Comparison of ENCODE assay signal across 19 cellular contexts in genomic region chr2:8849322-8849721, GRCh38. TPM values are rescaled to one million over a fixed set of nuclear protein-coding genes. Genes with fewer than 3 reads are reported as not detected.
DNase-seq lines count a peak whose midpoint lies in the region; ATAC-seq and TF ChIP-seq lines count a peak whose summit lies in the region.
"Had no signal": no experiment of that assay in that cellular context is flagged by ENCODE, and none has a peak within 500 bp of the region (broad histone marks: within the 10 kb centered on the region; RNA-seq: fewer than 3 reads in every experiment).

No MANE protein-coding gene starts in this region.

- H3K9me3 Mint-ChIP-seq in effector memory CD8-positive, alpha-beta T cell: no peaks in the 10 kb centered on the region
- H3K9me3 Mint-ChIP-seq: activated naive CD4-positive, alpha-beta T cell treated with anti-CD3 and anti-CD28 coated beads for 36 hours; brain; naive thymus-derived CD4-positive, alpha-beta T cell; stimulated activated naive CD8-positive, alpha-beta T cell treated with anti-CD3 and anti-CD28 coated beads, Interleukin-15, Interleukin-2, amounts not matched to agents 100 ng/mL and 50 ng/mL, for 24 hours had no signal

- no peak overlapping the region for H4K5ac ChIP-seq in IMR-90 (ENCODE audit: low read depth, low read length)

- no peak for TF ChIP-seq RAD21 in IMR-90 (IDR thresholded peaks at IDR 0.05; ENCODE audit: low read length)

- peaks cover 5% of the 10 kb centered on the region for H3K9me1 ChIP-seq in IMR-90 (ENCODE audit: insufficient read depth, low read length)

- H3K27ac ChIP-seq in IMR-90 (ENCODE audit: insufficient read depth, low read length) (no peak overlapping the region), brain microvascular endothelial cell (no peak overlapping the region)
- H3K27ac ChIP-seq: gastroesophageal sphincter had no signal

- H3K27me3 ChIP-seq in IMR-90 (ENCODE audit: control insufficient read depth, insufficient read depth, low read length) (no peaks in the 10 kb centered on the region), brain microvascular endothelial cell (replicated peaks) (no peaks in the 10 kb centered on the region)
- H3K27me3 ChIP-seq: gastroesophageal sphincter had no signal

- no peak overlapping the region for H3K4me3 Mint-ChIP-seq in effector memory CD8-positive, alpha-beta T cell
- H3K4me3 Mint-ChIP-seq: activated CD4-positive, alpha-beta T cell treated with anti-CD3 and anti-CD28 coated beads for 36 hours; activated naive CD4-positive, alpha-beta T cell treated with anti-CD3 and anti-CD28 coated beads for 36 hours; brain; naive thymus-derived CD4-positive, alpha-beta T cell; stimulated activated naive CD8-positive, alpha-beta T cell treated with anti-CD3 and anti-CD28 coated beads, Interleukin-15, Interleukin-2, amounts not matched to agents 100 ng/mL and 50 ng/mL, for 24 hours had no signal

- no peak for TF ChIP-seq POLR2A in IMR-90 (IDR thresholded peaks at IDR 0.05; ENCODE audit: low read depth, low read length)

- dilution Hi-C loops in IMR-90 (cut with HindIII; ENCODE audit: low sequenced_read_pairs, unreplicated experiment): no loop called here

- H3K27ac Mint-ChIP-seq in effector memory CD8-positive, alpha-beta T cell: no peak overlapping the region
- H3K27ac Mint-ChIP-seq: activated CD4-positive, alpha-beta T cell treated with anti-CD3 and anti-CD28 coated beads for 36 hours; activated naive CD4-positive, alpha-beta T cell treated with anti-CD3 and anti-CD28 coated beads for 36 hours; naive thymus-derived CD4-positive, alpha-beta T cell; progenitor cell of endocrine pancreas; stimulated activated naive CD8-positive, alpha-beta T cell treated with anti-CD3 and anti-CD28 coated beads, Interleukin-15, Interleukin-2, amounts not matched to agents 100 ng/mL and 50 ng/mL, for 24 hours had no signal

- no peak for TF ChIP-seq CTCF in IMR-90 (conservative IDR thresholded peaks at IDR 0.05; ENCODE audit: low read depth, low read length)
- TF ChIP-seq CTCF in brain microvascular endothelial cell (IDR thresholded peaks at IDR 0.05; ENCODE audit: low read depth, low read length, missing control alignments): no peak

- in situ Hi-C loops in IMR-90 (cut with MboI; ENCODE audit: low sequenced_read_pairs): no loop called here
- in situ Hi-C loops in brain microvascular endothelial cell (cut with HindIII; ENCODE audit: low pct_ligation_motif_present, low sequenced_read_pairs): no loop called here

- H2BK20ac ChIP-seq in IMR-90 (ENCODE audit: low read depth, low read length): no peak overlapping the region

- intact Hi-C loops in IMR-90 (cut with micrococcal nuclease): no loop called here

- no peak overlapping the region for H3K4me2 ChIP-seq in IMR-90 (ENCODE audit: low read depth, low read length)

- no peak overlapping the region; the same call in 1 of the 2 replicates for H3K4ac ChIP-seq in IMR-90 (ENCODE audit: low read depth, low read length)

- no peaks in the 10 kb centered on the region for H3K36me3 Mint-ChIP-seq in effector memory CD8-positive, alpha-beta T cell (ENCODE audit: insufficient read depth)
- H3K36me3 Mint-ChIP-seq: brain had no signal

- H4K91ac ChIP-seq in IMR-90 (ENCODE audit: insufficient read depth, low read depth, low read length): no peak overlapping the region

- peak overlapping the region; percentile 67 for H2AFZ ChIP-seq in IMR-90 (replicated peaks; ENCODE audit: low read length, poor library complexity)

- no peak overlapping the region for H2AK9ac ChIP-seq in IMR-90 (replicated peaks; ENCODE audit: low read depth, low read length, poor library complexity)

- DNase-seq in AG08395 (ENCODE audit: low spot score) (peak; percentile 89), IMR-90 (peak; percentile 81), brain microvascular endothelial cell (peak; percentile 23), hepatic stellate cell (ENCODE audit: low spot score) (peak; percentile 35), HuH-7 (ENCODE audit: low spot score) (no peak), COLO829 (ENCODE audit: low spot score) (no peak)
- DNase-seq in effector memory CD8-positive, alpha-beta T cell: no peak
- DNase-seq: activated CD4-positive, alpha-beta T cell treated with anti-CD3 and anti-CD28 coated beads for 36 hours; activated naive CD4-positive, alpha-beta T cell treated with anti-CD3 and anti-CD28 coated beads for 36 hours; naive thymus-derived CD4-positive, alpha-beta T cell; NCI-H2081 treated with DMSO at 0.1 percent for 48 hours; NCI-H524 treated with DMSO at 0.1 percent for 48 hours; T1000 had no signal

- POLR2A ChIA-PET in IMR-90 (lab: Charles Lee; ENCODE audit: unreplicated experiment): no interaction called here

- H3K27me3 Mint-ChIP-seq in effector memory CD8-positive, alpha-beta T cell: peaks cover 45 to 63% of the 10 kb centered on the region in 2 donors
- H3K27me3 Mint-ChIP-seq: brain, progenitor cell of endocrine pancreas had no signal

- no peak overlapping the region for H3K4me3 ChIP-seq in IMR-90 (ENCODE audit: insufficient read depth, low read depth, low read length)
- no peak overlapping the region for H3K4me3 ChIP-seq in brain microvascular endothelial cell (ENCODE audit: low read depth, low read length)
- H3K4me3 ChIP-seq: gastroesophageal sphincter, lung had no signal

- no peaks in the 10 kb centered on the region for H3K79me1 ChIP-seq in IMR-90 (ENCODE audit: low read depth in 1 of 2, low read length in 2 of 2)

- CTCF ChIA-PET in IMR-90 (lab: Yijun Ruan, JAX): no interaction called here

- no peak overlapping the region for H2BK15ac ChIP-seq in IMR-90 (ENCODE audit: low read depth, low read length)

- H3K36me3 ChIP-seq in IMR-90 (ENCODE audit: control insufficient read depth, insufficient read depth, low read length) (no peaks in the 10 kb centered on the region), brain microvascular endothelial cell (replicated peaks) (no peaks in the 10 kb centered on the region)
- H3K36me3 ChIP-seq: gastroesophageal sphincter had no signal

- H3K14ac ChIP-seq in IMR-90 (replicated peaks; ENCODE audit: low read depth, low read length): peak overlapping the region; percentile 25; the same call in 1 of the 2 replicates

- H3K23ac ChIP-seq in IMR-90 (ENCODE audit: low read depth, low read length): no peak overlapping the region

- ATAC-seq in IMR-90 (ENCODE audit: low read depth) (peak; percentile 77), GM18517 (IDR thresholded peaks at IDR 0.05; ENCODE audit: unreplicated experiment) (no peak)
- ATAC-seq in effector memory CD8-positive, alpha-beta T cell (replicated peaks): no peak
- ATAC-seq: activated CD4-positive, alpha-beta T cell treated with anti-CD3 and anti-CD28 coated beads for 36 hours; gastroesophageal sphincter; naive thymus-derived CD4-positive, alpha-beta T cell had no signal

- H3K18ac ChIP-seq in IMR-90 (ENCODE audit: low read depth, low read length): peak overlapping the region; percentile 16; the same call in 1 of the 2 replicates

- H4K8ac ChIP-seq in IMR-90 (ENCODE audit: low read depth in 2 of 2, low read length in 2 of 2): peak overlapping the region in 1 of 2 experiments; percentile 36; a peak in 1 of 4 replicates

- WGBS in IMR-90 (ENCODE audit: extremely low coverage in 2 of 2, insufficient read length in 1 of 2), 2 experiments: 20% methylated on average over 1 of the region's 4 CpGs; no CpG with 5 or more reads in 1 of the 2 experiments

- no peak overlapping the region for H3K9ac ChIP-seq in IMR-90 (ENCODE audit: low read depth, low read length)

- H2BK5ac ChIP-seq in IMR-90 (ENCODE audit: low read depth, low read length, poor library complexity, severe bottlenecking): no peak overlapping the region

- no peak overlapping the region for H3K56ac ChIP-seq in IMR-90 (ENCODE audit: extremely low read depth, insufficient read depth, low read length)

- H2AK5ac ChIP-seq in IMR-90 (ENCODE audit: low read depth, low read length): no peak overlapping the region; the same call in 1 of the 2 replicates

- H4K20me1 ChIP-seq in IMR-90 (ENCODE audit: insufficient read depth, low read length): no peaks in the 10 kb centered on the region

- no TSS peak for BruUV-seq in IMR-90 (replicated peaks; lab: Mats Ljungman, UMichigan)

- H2BK120ac ChIP-seq in IMR-90 (ENCODE audit: low read depth, low read length): 0 out of 2 replicates have a peak overlapping the region, but pooled peaks have one; percentile 0

- H3K4me1 Mint-ChIP-seq in effector memory CD8-positive, alpha-beta T cell (ENCODE audit: low read depth in 2 of 2): peaks cover 0 to 3% of the 10 kb centered on the region in 2 donors
- H3K4me1 Mint-ChIP-seq: activated CD4-positive, alpha-beta T cell treated with anti-CD3 and anti-CD28 coated beads for 36 hours had no signal

- no peaks in the 10 kb centered on the region for H3K9me3 ChIP-seq in IMR-90 (ENCODE audit: control insufficient read depth, insufficient read depth, low read length)
- H3K9me3 ChIP-seq: gastroesophageal sphincter had no signal

- H3K4me1 ChIP-seq in IMR-90 (ENCODE audit: control insufficient read depth, insufficient read depth, low read length): peaks cover 11% of the 10 kb centered on the region
- H3K4me1 ChIP-seq: gastroesophageal sphincter had no signal

TF ChIP-seq in IMR-90, 13 proteins besides CTCF, POLR2A, EP300 and RAD21:
- TF ChIP-seq RFX5 (IDR thresholded peaks at IDR 0.05; ENCODE audit: low read depth, low read length) (no peak), NFE2L2 (IDR thresholded peaks at IDR 0.05; ENCODE audit: low read depth, low read length) (0 out of 2 replicates have a peak, but pooled peaks have one; percentile 39), MXI1 (IDR thresholded peaks at IDR 0.05; ENCODE audit: borderline replicate concordance, low read depth, low read length) (peak; percentile 80; the same call in 1 of the 2 replicates)

RNA-seq across cellular contexts. Expression of gene KIDINS220, which starts 11.9 kb away (rescaled TPM):
- 63.4 and 80.3 TPM in 2 replicates for total RNA-seq in IMR-90 (2012; rRNA removed)
- 21.8 and 23.1 TPM in 2 replicates for polyA plus RNA-seq in IMR-90 (2012; rRNA removed)
- polyA plus RNA-seq in IMR-90 (2012; cell fraction: cytosol; rRNA removed): 6.2 and 15.3 TPM in 2 replicates
- polyA plus RNA-seq in IMR-90 (2012; cell fraction: nucleus; rRNA removed; ENCODE audit: low replicate concordance): 12.6 and 60.0 TPM in 2 replicates

Comparison
In these comparisons a context has a peak if more than half of its experiments do, and no peak if none do; other contexts are left out.
1. DNase-seq: peak in AG08395 (single experiment), IMR-90 (single experiment), brain microvascular endothelial cell (single experiment) and hepatic stellate cell (single experiment); none in HuH-7 (single experiment), COLO829 (single experiment) and effector memory CD8-positive, alpha-beta T cell (0 of 3).